19 cellular contexts compared by ENCODE assay signal in genomic region chr10:71433983-71434744, GRCh38. TPM values are rescaled to one million over a fixed set of nuclear protein-coding genes. Genes with fewer than 3 reads are reported as not detected.
DNase-seq lines count a peak whose midpoint lies in the region; ATAC-seq and TF ChIP-seq lines count a peak whose summit lies in the region.
"Had no signal": no experiment of that assay in that cellular context is flagged by ENCODE, and none has a peak within 500 bp of the region (broad histone marks: within the 10 kb centered on the region; RNA-seq: fewer than 3 reads in every experiment).

No MANE protein-coding gene starts in this region.

- no TSS peak for BruUV-seq in A673 (replicated peaks; lab: Mats Ljungman, UMichigan)

- CTCF ChIA-PET in activated CD8-positive, alpha-beta memory T cell treated with anti-CD3 and anti-CD28 coated beads, Interleukin-2, amount 10 ng/mL, durations not matched to agents 7 days and 5 days (lab: Charles Lee), result no interaction called here
- CTCF ChIA-PET in A673 (lab: Charles Lee), result no interaction called here

- H3K4me3 Mint-ChIP-seq in activated CD8-positive, alpha-beta memory T cell treated with anti-CD3 and anti-CD28 coated beads, Interleukin-2, amount 10 ng/mL, durations not matched to agents 7 days and 5 days, result no peak overlapping the region
- peak overlapping the region in 4 of 5 donors; percentile 3 to 57 (median 8) for H3K4me3 Mint-ChIP-seq in immature natural killer cell
- no peak overlapping the region for H3K4me3 Mint-ChIP-seq in stimulated activated effector memory CD8-positive, alpha-beta T cell treated with anti-CD3 and anti-CD28 coated beads, Interleukin-12 subunit alpha, Interleukin-12 subunit beta, amount 100 ng/mL, for 72 hours
- H3K4me3 Mint-ChIP-seq: CD4-positive, alpha-beta T cell; GM23338 had no signal

- intact Hi-C loops in lower lobe of right lung (cut with DNase I) (no loop called here), A673 (cut with micrococcal nuclease; ENCODE audit: unreplicated experiment) (no loop called here)

- H3K36me3 ChIP-seq in lower lobe of right lung (no peaks in the 10 kb centered on the region), A673 (ENCODE audit: insufficient read depth, low read length, poor library complexity, severe bottlenecking) (no peaks in the 10 kb centered on the region)
- H3K36me3 ChIP-seq: right atrium auricular region, thyroid gland had no signal

- no peak overlapping the region for H3K27ac Mint-ChIP-seq in activated CD8-positive, alpha-beta memory T cell treated with anti-CD3 and anti-CD28 coated beads, Interleukin-2, amount 10 ng/mL, durations not matched to agents 7 days and 5 days
- peak overlapping the region in 4 of 6 donors; percentile 43 to 80 (median 54) for H3K27ac Mint-ChIP-seq in immature natural killer cell
- no peak overlapping the region for H3K27ac Mint-ChIP-seq in stimulated activated effector memory CD8-positive, alpha-beta T cell treated with anti-CD3 and anti-CD28 coated beads, Interleukin-12 subunit alpha, Interleukin-12 subunit beta, amount 100 ng/mL, for 72 hours
- H3K27ac Mint-ChIP-seq: CD4-positive, alpha-beta T cell; GM23338 had no signal

- H3K4me3 ChIP-seq in lower lobe of right lung (no peak overlapping the region), A673 (ENCODE audit: low read depth, low read length, poor library complexity, severe bottlenecking) (no peak overlapping the region)
- H3K4me3 ChIP-seq: A549, GM23338, right atrium auricular region, thyroid gland had no signal

- POLR2A ChIA-PET in A673 (lab: Charles Lee; ENCODE audit: low non-redundant PET), result no interaction called here

- no peaks in the 10 kb centered on the region for H3K36me3 Mint-ChIP-seq in activated CD8-positive, alpha-beta memory T cell treated with anti-CD3 and anti-CD28 coated beads, Interleukin-2, amount 10 ng/mL, durations not matched to agents 7 days and 5 days
- peaks cover 0 to 3% (median 0%) of the 10 kb centered on the region in 3 donors for H3K36me3 Mint-ChIP-seq in immature natural killer cell
- H3K36me3 Mint-ChIP-seq in stimulated activated effector memory CD8-positive, alpha-beta T cell treated with anti-CD3 and anti-CD28 coated beads, Interleukin-12 subunit alpha, Interleukin-12 subunit beta, amount 100 ng/mL, for 72 hours, result no peaks in the 10 kb centered on the region

- ATAC-seq in activated CD8-positive, alpha-beta memory T cell treated with anti-CD3 and anti-CD28 coated beads, Interleukin-2, amount 10 ng/mL, durations not matched to agents 7 days and 5 days, result peak; percentile 53
- ATAC-seq in stimulated activated effector memory CD8-positive, alpha-beta T cell treated with anti-CD3 and anti-CD28 coated beads, Interleukin-12 subunit alpha, Interleukin-12 subunit beta, amount 100 ng/mL, for 72 hours, result peak; percentile 86
- no peak for ATAC-seq in lower lobe of right lung
- no peak for ATAC-seq in GM19351 (IDR thresholded peaks at IDR 0.05; ENCODE audit: unreplicated experiment)
- ATAC-seq: A549, GM23338, PC-3 had no signal

- H3K4me1 ChIP-seq in lower lobe of right lung (peaks cover 15% of the 10 kb centered on the region), A673 (ENCODE audit: insufficient read depth, low read length, poor library complexity, severe bottlenecking) (peaks cover 81% of the 10 kb centered on the region)
- H3K4me1 ChIP-seq: thyroid gland had no signal

- no peaks in the 10 kb centered on the region for H3K27me3 ChIP-seq in lower lobe of right lung (ENCODE audit: low read depth)
- no peaks in the 10 kb centered on the region for H3K27me3 ChIP-seq in A673 (replicated peaks; ENCODE audit: insufficient read depth, low read depth, low read length, poor library complexity)
- H3K27me3 ChIP-seq: right atrium auricular region, thyroid gland had no signal

- no peaks in the 10 kb centered on the region for H3K9me3 ChIP-seq in lower lobe of right lung
- H3K9me3 ChIP-seq in A673 (ENCODE audit: low read depth, low read length, poor library complexity, severe bottlenecking), result no peaks in the 10 kb centered on the region
- H3K9me3 ChIP-seq: A549, right atrium auricular region, thyroid gland had no signal

- H3K27ac ChIP-seq in lower lobe of right lung, result no peak overlapping the region
- H3K27ac ChIP-seq in A673 (ENCODE audit: low read depth, low read length, poor library complexity, severe bottlenecking), result no peak overlapping the region
- H3K27ac ChIP-seq: A549, right atrium auricular region, thyroid gland had no signal

- H3K9me3 Mint-ChIP-seq in activated CD8-positive, alpha-beta memory T cell treated with anti-CD3 and anti-CD28 coated beads, Interleukin-2, amount 10 ng/mL, durations not matched to agents 7 days and 5 days (ENCODE audit: low read depth), result no peaks in the 10 kb centered on the region
- no peaks in the 10 kb centered on the region for H3K9me3 Mint-ChIP-seq in immature natural killer cell
- no peaks in the 10 kb centered on the region for H3K9me3 Mint-ChIP-seq in stimulated activated effector memory CD8-positive, alpha-beta T cell treated with anti-CD3 and anti-CD28 coated beads, Interleukin-12 subunit alpha, Interleukin-12 subunit beta, amount 100 ng/mL, for 72 hours
- H3K9me3 Mint-ChIP-seq: CD4-positive, alpha-beta T cell; GM23338 had no signal

- H3K4me1 Mint-ChIP-seq in activated CD8-positive, alpha-beta memory T cell treated with anti-CD3 and anti-CD28 coated beads, Interleukin-2, amount 10 ng/mL, durations not matched to agents 7 days and 5 days, result peaks cover 7% of the 10 kb centered on the region
- H3K4me1 Mint-ChIP-seq in immature natural killer cell, result peaks cover 23 to 26% of the 10 kb centered on the region in 2 donors
- peaks cover 21% of the 10 kb centered on the region for H3K4me1 Mint-ChIP-seq in stimulated activated effector memory CD8-positive, alpha-beta T cell treated with anti-CD3 and anti-CD28 coated beads, Interleukin-12 subunit alpha, Interleukin-12 subunit beta, amount 100 ng/mL, for 72 hours

- no peak for TF ChIP-seq CTCF in lower lobe of right lung (IDR thresholded peaks at IDR 0.05)
- TF ChIP-seq CTCF in A673 (conservative IDR thresholded peaks at IDR 0.05; ENCODE audit: low read depth, low read length), result no peak

- no peaks in the 10 kb centered on the region for H3K27me3 Mint-ChIP-seq in activated CD8-positive, alpha-beta memory T cell treated with anti-CD3 and anti-CD28 coated beads, Interleukin-2, amount 10 ng/mL, durations not matched to agents 7 days and 5 days
- peaks cover 4 to 9% (median 8%) of the 10 kb centered on the region in 3 donors for H3K27me3 Mint-ChIP-seq in immature natural killer cell (ENCODE audit: low read depth in 3 of 3)

- DNase-seq in activated CD4-positive, alpha-beta T cell treated with anti-CD3 and anti-CD28 coated beads for 48 hours, result peak; percentile 24
- no peak for DNase-seq in activated CD4-positive, alpha-beta T cell treated with anti-CD3 and anti-CD28 coated beads, Interleukin-2, amount 50 U/mL, for 1 hour
- peak; percentile 57 for DNase-seq in activated CD8-positive, alpha-beta memory T cell treated with anti-CD3 and anti-CD28 coated beads, Interleukin-2, amount 10 ng/mL, durations not matched to agents 7 days and 5 days
- DNase-seq in immature natural killer cell (peak; percentile 57 to 67 (median 66)), lower lobe of right lung (no peak), A673 (ENCODE audit: low spot score) (no peak)
- DNase-seq in stimulated activated effector memory CD8-positive, alpha-beta T cell treated with anti-CD3 and anti-CD28 coated beads, Interleukin-12 subunit alpha, Interleukin-12 subunit beta, amount 100 ng/mL, for 72 hours (ENCODE audit: low spot score in 2 of 2), result no peak
- DNase-seq: central memory CD4-positive, alpha-beta T cell; EL; mammary epithelial cell; NCI-H146; PC-3; stimulated activated CD4-positive, alpha-beta T cell treated with anti-CD3 and anti-CD28 coated beads, Interleukin-2, amount 100 ng/mL, for 24 hours; thyroid gland had no signal

RNA-seq across cellular contexts. Expression of gene CDH23, which starts 37.4 kb away (rescaled TPM):
- under 1 TPM; 0.16 to 0.61 TPM for total RNA-seq in activated CD8-positive, alpha-beta memory T cell treated with anti-CD3 and anti-CD28 coated beads, Interleukin-2, amount 10 ng/mL, durations not matched to agents 7 days and 5 days
- polyA plus RNA-seq in immature natural killer cell, result under 1 TPM in 2 of 3 donors, not detected in 1; 0.47 to 0.59 TPM
- 9.4 TPM for total RNA-seq in lower lobe of right lung
- total RNA-seq in A673 (2021), result 49.7 and 50.7 TPM in 2 replicates
- total RNA-seq: PC-3 had no signal

Comparison
In these comparisons a context has a peak if more than half of its experiments do, and no peak if none do; other contexts are left out.
1. DNase-seq: peak in activated CD4-positive, alpha-beta T cell treated with anti-CD3 and anti-CD28 coated beads for 48 hours (single experiment), activated CD8-positive, alpha-beta memory T cell treated with anti-CD3 and anti-CD28 coated beads, Interleukin-2, amount 10 ng/mL, durations not matched to agents 7 days and 5 days (single experiment) and immature natural killer cell (3 of 3); none in activated CD4-positive, alpha-beta T cell treated with anti-CD3 and anti-CD28 coated beads, Interleukin-2, amount 50 U/mL, for 1 hour (single experiment), stimulated activated effector memory CD8-positive, alpha-beta T cell treated with anti-CD3 and anti-CD28 coated beads, Interleukin-12 subunit alpha, Interleukin-12 subunit beta, amount 100 ng/mL, for 72 hours (0 of 2), lower lobe of right lung (single experiment) and A673 (single experiment).
2. ATAC-seq: peak in activated CD8-positive, alpha-beta memory T cell treated with anti-CD3 and anti-CD28 coated beads, Interleukin-2, amount 10 ng/mL, durations not matched to agents 7 days and 5 days (single experiment) and stimulated activated effector memory CD8-positive, alpha-beta T cell treated with anti-CD3 and anti-CD28 coated beads, Interleukin-12 subunit alpha, Interleukin-12 subunit beta, amount 100 ng/mL, for 72 hours (single experiment); none in lower lobe of right lung (0 of 2) and GM19351 (single experiment).
3. H3K27ac Mint-ChIP-seq: peak in immature natural killer cell (4 of 6); none in activated CD8-positive, alpha-beta memory T cell treated with anti-CD3 and anti-CD28 coated beads, Interleukin-2, amount 10 ng/mL, durations not matched to agents 7 days and 5 days (single experiment) and stimulated activated effector memory CD8-positive, alpha-beta T cell treated with anti-CD3 and anti-CD28 coated beads, Interleukin-12 subunit alpha, Interleukin-12 subunit beta, amount 100 ng/mL, for 72 hours (single experiment).
4. H3K4me3 Mint-ChIP-seq: peak in immature natural killer cell (4 of 5); none in activated CD8-positive, alpha-beta memory T cell treated with anti-CD3 and anti-CD28 coated beads, Interleukin-2, amount 10 ng/mL, durations not matched to agents 7 days and 5 days (single experiment) and stimulated activated effector memory CD8-positive, alpha-beta T cell treated with anti-CD3 and anti-CD28 coated beads, Interleukin-12 subunit alpha, Interleukin-12 subunit beta, amount 100 ng/mL, for 72 hours (single experiment).